30 cellular contexts compared by ENCODE assay signal in the genomic region with DNA sequence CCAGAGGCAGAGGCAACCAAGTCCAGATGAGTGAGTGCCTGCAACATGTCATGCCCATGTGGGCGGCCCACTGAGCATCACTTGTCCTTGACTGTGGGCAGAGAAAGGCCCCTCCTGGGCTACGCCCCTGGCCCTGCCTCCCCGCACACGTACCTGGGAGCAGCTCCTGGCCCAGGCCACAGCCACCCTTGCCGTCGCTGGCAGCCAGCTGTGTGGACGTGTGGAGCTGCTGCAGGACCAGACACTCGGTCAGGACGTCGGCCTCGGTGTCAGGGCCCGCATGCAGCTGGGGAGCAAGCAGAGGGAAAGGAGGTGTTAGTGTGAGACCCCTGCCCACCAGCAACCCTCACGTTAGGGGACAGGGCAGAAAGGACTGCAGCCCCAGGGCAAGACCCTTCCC.
"Had no signal": no experiment of that assay in that cellular context is flagged by ENCODE, and none has a peak within 500 bp of the region (broad histone marks: within the 10 kb centered on the region; RNA-seq: fewer than 3 reads in every experiment).

No MANE protein-coding gene starts in this region.

- H3K4me3 Mint-ChIP-seq: naive thymus-derived CD8-positive, alpha-beta T cell; natural killer cell treated with Interleukin-12 subunit alpha and Interleukin-12 subunit beta and Interleukin-15 and Interleukin-18, amount 100 ng/mL, for 72 hours; nephron progenitor cell; neural crest cell; stimulated activated memory B cell treated with anti-CD40 and anti-IgM and Interleukin-4, amounts not matched to agents 10 μg/mL and 1 μg/mL and 100 μg/mL, for 72 hours; stimulated activated naive CD8-positive, alpha-beta T cell treated with anti-CD3 and anti-CD28 coated beads, Interleukin-15, amount 100 ng/mL, for 72 hours; type B pancreatic cell had no signal

- H3K27ac Mint-ChIP-seq: natural killer cell treated with Interleukin-12 subunit alpha and Interleukin-12 subunit beta and Interleukin-15 and Interleukin-18, amount 100 ng/mL, for 72 hours; nephron progenitor cell; progenitor cell of endocrine pancreas; stimulated activated memory B cell treated with anti-CD40 and anti-IgM and Interleukin-4, amounts not matched to agents 10 μg/mL and 1 μg/mL and 100 μg/mL, for 72 hours; type B pancreatic cell had no signal

- ATAC-seq: naive thymus-derived CD8-positive, alpha-beta T cell; natural killer cell treated with Interleukin-12 subunit alpha and Interleukin-12 subunit beta and Interleukin-15 and Interleukin-18, amount 100 ng/mL, for 72 hours; psoas muscle; right cardiac atrium; right lobe of liver; stimulated activated naive CD8-positive, alpha-beta T cell treated with anti-CD3 and anti-CD28 coated beads, Interleukin-15, amount 100 ng/mL, for 72 hours; stimulated activated naive CD8-positive, alpha-beta T cell treated with anti-CD3 and anti-CD28 coated beads, Interleukin-15, Interleukin-2, amounts not matched to agents 100 U/mL and 50 U/mL, for 24 hours; upper lobe of right lung had no signal

- DNase-seq: naive thymus-derived CD8-positive, alpha-beta T cell; nephron progenitor cell; occipital lobe; ovary; posterior cingulate gyrus; psoas muscle; right cardiac atrium; right lobe of liver; sigmoid colon; small intestine; stimulated activated CD4-positive, alpha-beta T cell treated with anti-CD3 and anti-CD28 coated beads, Interleukin-15, amount 100 ng/mL, for 24 hours; stimulated activated CD4-positive, alpha-beta T cell treated with anti-CD3 and anti-CD28 coated beads, Interleukin-2, amount 100 ng/mL, for 24 hours; stimulated activated CD4-positive, alpha-beta T cell treated with anti-CD3 and anti-CD28 coated beads, Interleukin-2, amount 100 ng/mL, for 48 hours; stimulated activated CD4-positive, alpha-beta T cell treated with anti-CD3 and anti-CD28 coated beads, Interleukin-4, amount 100 ng/mL, for 24 hours; stimulated activated naive CD4-positive, alpha-beta T cell; stimulated activated naive CD8-positive, alpha-beta T cell treated with anti-CD3 and anti-CD28 coated beads, Interleukin-15, amount 100 ng/mL, for 72 hours; stimulated activated naive CD8-positive, alpha-beta T cell treated with anti-CD3 and anti-CD28 coated beads, Interleukin-15, Interleukin-2, amounts not matched to agents 100 U/mL and 50 U/mL, for 24 hours; substantia nigra; testis; tibial artery; transverse colon; upper lobe of right lung; uterus had no signal

- H3K36me3 Mint-ChIP-seq: naive thymus-derived CD8-positive, alpha-beta T cell; natural killer cell treated with Interleukin-12 subunit alpha and Interleukin-12 subunit beta and Interleukin-15 and Interleukin-18, amount 100 ng/mL, for 72 hours; stimulated activated memory B cell treated with anti-CD40 and anti-IgM and Interleukin-4, amounts not matched to agents 10 μg/mL and 1 μg/mL and 100 μg/mL, for 72 hours; type B pancreatic cell had no signal

- H3K9me3 ChIP-seq: ovary, psoas muscle, right lobe of liver, sigmoid colon, suprapubic skin, testis, tibial artery, transverse colon, upper lobe of right lung, uterus had no signal

- H3K4me1 Mint-ChIP-seq: stimulated activated memory B cell treated with anti-CD40 and anti-IgM and Interleukin-4, amounts not matched to agents 10 μg/mL and 1 μg/mL and 100 μg/mL, for 72 hours; stimulated activated naive CD8-positive, alpha-beta T cell treated with anti-CD3 and anti-CD28 coated beads, Interleukin-15, amount 100 ng/mL, for 72 hours had no signal

- H3K4me1 ChIP-seq: parathyroid adenoma, psoas muscle, right lobe of liver, transverse colon, upper lobe of right lung, uterus had no signal

- H3K27ac ChIP-seq: ovary, parathyroid adenoma, psoas muscle, right lobe of liver, sigmoid colon, suprapubic skin, testis, transverse colon, upper lobe of right lung had no signal

- H3K36me3 ChIP-seq: ovary, right lobe of liver, sigmoid colon, suprapubic skin, tibial artery, transverse colon, upper lobe of right lung, uterus had no signal

- H3K4me3 ChIP-seq: ovary, psoas muscle, right lobe of liver, sigmoid colon, suprapubic skin, testis, tibial artery, transverse colon, upper lobe of right lung, uterus had no signal

- H3K27me3 Mint-ChIP-seq: stimulated activated naive CD8-positive, alpha-beta T cell treated with anti-CD3 and anti-CD28 coated beads, Interleukin-15, amount 100 ng/mL, for 72 hours had no signal

- H3K9ac ChIP-seq: parathyroid adenoma had no signal

- H2AFZ ChIP-seq: parathyroid adenoma had no signal

- H3K9me3 Mint-ChIP-seq: naive thymus-derived CD8-positive, alpha-beta T cell; natural killer cell treated with Interleukin-12 subunit alpha and Interleukin-12 subunit beta and Interleukin-15 and Interleukin-18, amount 100 ng/mL, for 72 hours; nephron progenitor cell; neural crest cell; stimulated activated memory B cell treated with anti-CD40 and anti-IgM and Interleukin-4, amounts not matched to agents 10 μg/mL and 1 μg/mL and 100 μg/mL, for 72 hours; stimulated activated naive CD8-positive, alpha-beta T cell treated with anti-CD3 and anti-CD28 coated beads, Interleukin-15, amount 100 ng/mL, for 72 hours; type B pancreatic cell had no signal

- H3K27me3 ChIP-seq: ovary, right lobe of liver, sigmoid colon, suprapubic skin, testis, tibial artery, transverse colon, upper lobe of right lung, uterus had no signal
